8 cellular contexts compared by ENCODE assay signal in genomic region chr3:129627350-129628168, GRCh38. TPM values are rescaled to one million over a fixed set of nuclear protein-coding genes. Genes with fewer than 3 reads are reported as not detected.
DNase-seq lines count a peak whose midpoint lies in the region; ATAC-seq and TF ChIP-seq lines count a peak whose summit lies in the region.

No MANE protein-coding gene starts in this region.

- TF ChIP-seq POLR2A in right lobe of liver (IDR thresholded peaks at IDR 0.05) = no peak

- H3K36me3 ChIP-seq in duodenal mucosa (ENCODE audit: control insufficient read depth in 1 of 2, insufficient read depth in 2 of 2, low read length in 2 of 2) (no peaks in the 10 kb centered on the region), right lobe of liver (no peaks in the 10 kb centered on the region)

- H3K9me3 ChIP-seq in duodenal mucosa (ENCODE audit: control insufficient read depth in 1 of 2, low read length in 2 of 2) (no peaks in the 10 kb centered on the region), right lobe of liver (no peaks in the 10 kb centered on the region)

- peaks cover 17% of the 10 kb centered on the region for H3K27me3 Mint-ChIP-seq in activated CD4-positive, alpha-beta T cell treated with anti-CD3 and anti-CD28 coated beads, Interleukin-2, amount 10 ng/mL, durations not matched to agents 7 days and 5 days

- peak overlapping the region; percentile 76 for H3K27ac Mint-ChIP-seq in activated CD4-positive, alpha-beta T cell treated with anti-CD3 and anti-CD28 coated beads, Interleukin-2, amount 10 ng/mL, durations not matched to agents 7 days and 5 days

- peak overlapping the region; percentile 67 to 73 for H3K4me3 ChIP-seq in duodenal mucosa (ENCODE audit: low read depth in 1 of 2, low read length in 2 of 2)
- H3K4me3 ChIP-seq in right lobe of liver = peak overlapping the region; percentile 65 to 78 (median 72)

- H3K4me1 ChIP-seq in duodenal mucosa (ENCODE audit: control insufficient read depth in 1 of 2, insufficient read depth in 2 of 2, low read length in 2 of 2) = peaks cover 25 to 37% of the 10 kb centered on the region in 2 donors
- peaks cover 0 to 23% (median 2%) of the 10 kb centered on the region in 4 donors for H3K4me1 ChIP-seq in right lobe of liver

- H3K4me3 Mint-ChIP-seq in activated CD4-positive, alpha-beta T cell treated with anti-CD3 and anti-CD28 coated beads, Interleukin-2, amount 10 ng/mL, durations not matched to agents 7 days and 5 days = peak overlapping the region; percentile 71

- POLR2A ChIA-PET in activated CD4-positive, alpha-beta T cell treated with anti-CD3 and anti-CD28 coated beads, Interleukin-2, amount 10 ng/mL, durations not matched to agents 7 days and 5 days (lab: Charles Lee) = no interaction called here

- H3K27ac ChIP-seq in duodenal mucosa (ENCODE audit: low read depth, low read length) (peak overlapping the region; percentile 94), right lobe of liver (peak overlapping the region; percentile 85 to 97 (median 92))

- H3K9me3 Mint-ChIP-seq in activated CD4-positive, alpha-beta T cell treated with anti-CD3 and anti-CD28 coated beads, Interleukin-2, amount 10 ng/mL, durations not matched to agents 7 days and 5 days = no peaks in the 10 kb centered on the region

- H3K9ac ChIP-seq in duodenal mucosa (ENCODE audit: low read depth in 1 of 2, low read length in 2 of 2) = peak overlapping the region; percentile 79 to 86

- intact Hi-C loops in Right ventricle myocardium inferior (cut with DNase I) (loop anchor here (2.0 to 5.0 kb wide), 5 partner anchors 31 to 307 kb away; partner anchors contain the start of gene IFT122), cardiac septum (cut with DNase I) (loop anchor here (2.0 kb wide), 4 partner anchors 133 to 375 kb away; no protein-coding TSS in a partner anchor), right lobe of liver (cut with DNase I) (no loop called here)

- DNase-seq in Right ventricle myocardium inferior (ENCODE audit: missing footprints) = peak; percentile 83
- DNase-seq in cardiac septum (ENCODE audit: low spot score) = no peak
- peak; percentile 71 to 91 for DNase-seq in NCI-H524 (lab: John Stamatoyannopoulos, UW)
- peak; percentile 59 for DNase-seq in activated CD4-positive, alpha-beta T cell treated with anti-CD3 and anti-CD28 coated beads, Interleukin-2, amount 10 ng/mL, durations not matched to agents 7 days and 5 days
- DNase-seq in right lobe of liver = peak; percentile 72 to 77 (median 72)
- DNase-seq in stimulated activated CD4-positive, alpha-beta T cell treated with anti-CD3 and anti-CD28 coated beads, Interleukin-4, amount 100 ng/mL, for 1 hour = peak; percentile 64

- WGBS in right lobe of liver (ENCODE audit: insufficient coverage, low coverage, low lambda C conversion rate, missing lambda C conversion rate) = 0% methylated on average over 36 of the region's 38 CpGs

- CTCF ChIA-PET in activated CD4-positive, alpha-beta T cell treated with anti-CD3 and anti-CD28 coated beads, Interleukin-2, amount 10 ng/mL, durations not matched to agents 7 days and 5 days (lab: Charles Lee) = interaction anchor here (0.9 to 1.6 kb wide), 6 partner anchors 11 to 326 kb away, joined by 3 to 6 read pairs (median 4); no protein-coding TSS in a partner anchor

- H3K4me1 Mint-ChIP-seq in activated CD4-positive, alpha-beta T cell treated with anti-CD3 and anti-CD28 coated beads, Interleukin-2, amount 10 ng/mL, durations not matched to agents 7 days and 5 days = peaks cover 24% of the 10 kb centered on the region

- peak; percentile 65 to 85 (median 71) for TF ChIP-seq CTCF in right lobe of liver (IDR thresholded peaks at IDR 0.05)

- ATAC-seq in Right ventricle myocardium inferior (peak; percentile 42), HG03175 (IDR thresholded peaks at IDR 0.05; ENCODE audit: unreplicated experiment) (peak; percentile 49), right lobe of liver (peak; percentile 34 to 54 (median 46))

- H3K27me3 ChIP-seq in duodenal mucosa (ENCODE audit: control insufficient read depth in 1 of 2, insufficient read depth in 2 of 2, low read length in 2 of 2) (no peaks in the 10 kb centered on the region), right lobe of liver (no peaks in the 10 kb centered on the region)

- no peaks in the 10 kb centered on the region for H3K36me3 Mint-ChIP-seq in activated CD4-positive, alpha-beta T cell treated with anti-CD3 and anti-CD28 coated beads, Interleukin-2, amount 10 ng/mL, durations not matched to agents 7 days and 5 days (ENCODE audit: low read depth)

RNA-seq across cellular contexts. Expression of gene PLXND1, which starts 21.1 kb away (rescaled TPM):
- total RNA-seq in Right ventricle myocardium inferior (66.3 TPM), cardiac septum (54.8 TPM), right lobe of liver (10 to 100 TPM; 27.0 to 48.8 (median 29.6) TPM)
- total RNA-seq in activated CD4-positive, alpha-beta T cell treated with anti-CD3 and anti-CD28 coated beads, Interleukin-2, amount 10 ng/mL, durations not matched to agents 7 days and 5 days = 1 to 10 TPM; 1.2 to 1.4 TPM

Comparison
In these comparisons a context has a peak if more than half of its experiments do, and no peak if none do; other contexts are left out.
1. RNA of gene PLXND1, which starts 21.1 kb away (total RNA-seq): 66.3 TPM in Right ventricle myocardium inferior (single experiment), 54.8 TPM in cardiac septum (single experiment) and 27.0 to 48.8 TPM in right lobe of liver; 1.2 to 1.4 TPM in activated CD4-positive, alpha-beta T cell treated with anti-CD3 and anti-CD28 coated beads, Interleukin-2, amount 10 ng/mL, durations not matched to agents 7 days and 5 days; every median in the first group is over 10 times any median in the second.
2. intact Hi-C loops: an anchor here in Right ventricle myocardium inferior (2.0 to 5.0 kb wide) and cardiac septum (2.0 kb wide); none called in right lobe of liver.
3. Peak in every context shown above with its lines, with median percentiles within 50 percentile points of each other: ATAC-seq.